In genomic region chr3:127544806-127545545, GRCh38 we compare ENCODE assay signal across 2 cellular contexts.
TF ChIP-seq lines count a peak whose summit lies in the region.

No MANE protein-coding gene starts in this region.

TF ChIP-seq in IMR-90, 13 proteins besides CTCF, POLR2A, EP300 and RAD21:
- TF ChIP-seq SMC3 (IDR thresholded peaks at IDR 0.05; ENCODE audit: low read depth, low read length) (no peak), RFX5 (IDR thresholded peaks at IDR 0.05; ENCODE audit: low read depth, low read length) (no peak)

TF ChIP-seq in SK-N-SH treated with all-trans-retinoic acid at 6 μM for 48 hours, 23 proteins besides CTCF, POLR2A, EP300 and RAD21:
- TF ChIP-seq TOX (CRISPR knock-in tag; IDR thresholded peaks at IDR 0.05; ENCODE audit: borderline replicate concordance) (no peak), TSHZ2 (CRISPR knock-in tag; IDR thresholded peaks at IDR 0.05) (no peak), PATZ1 (CRISPR knock-in tag; IDR thresholded peaks at IDR 0.05; ENCODE audit: borderline replicate concordance) (no peak), BACH2 (CRISPR knock-in tag; IDR thresholded peaks at IDR 0.05; ENCODE audit: borderline replicate concordance) (no peak), ISL1 (CRISPR knock-in tag; IDR thresholded peaks at IDR 0.05) (no peak), RARB (CRISPR knock-in tag; IDR thresholded peaks at IDR 0.05) (no peak), TCF4 (CRISPR knock-in tag; IDR thresholded peaks at IDR 0.05; ENCODE audit: borderline replicate concordance) (no peak), ZFP3 (CRISPR knock-in tag; IDR thresholded peaks at IDR 0.05) (no peak), GLIS3 (CRISPR knock-in tag; IDR thresholded peaks at IDR 0.05) (no peak), ZNF8 (CRISPR knock-in tag; IDR thresholded peaks at IDR 0.05) (no peak), PPARA (CRISPR knock-in tag; IDR thresholded peaks at IDR 0.05; ENCODE audit: borderline replicate concordance) (no peak), CSDC2 (CRISPR knock-in tag; IDR thresholded peaks at IDR 0.05) (no peak), ZNF565 (CRISPR knock-in tag; conservative IDR thresholded peaks at IDR 0.05; ENCODE audit: low read depth) (no peak), ZFP30 (CRISPR knock-in tag; IDR thresholded peaks at IDR 0.05) (no peak), CREB5 (CRISPR knock-in tag; IDR thresholded peaks at IDR 0.05; ENCODE audit: low read depth) (no peak), ZNF70 (CRISPR knock-in tag; IDR thresholded peaks at IDR 0.05) (no peak), ARNTL (CRISPR knock-in tag; IDR thresholded peaks at IDR 0.05; ENCODE audit: borderline replicate concordance, low read depth) (no peak), SNAI2 (CRISPR knock-in tag; IDR thresholded peaks at IDR 0.05) (no peak), CSRNP3 (CRISPR knock-in tag; IDR thresholded peaks at IDR 0.05) (no peak)
